26 cellular contexts compared by ENCODE assay signal in genomic region chr4:74619931-74620702, GRCh38.
DNase-seq lines count a peak whose midpoint lies in the region; ATAC-seq and TF ChIP-seq lines count a peak whose summit lies in the region.
"Had no signal": no experiment of that assay in that cellular context is flagged by ENCODE, and none has a peak within 500 bp of the region (broad histone marks: within the 10 kb centered on the region; RNA-seq: fewer than 3 reads in every experiment).

No MANE protein-coding gene starts in this region.

- H3K27ac Mint-ChIP-seq in activated T-cell treated with anti-CD3 and anti-CD28 coated beads, Interleukin-2, amount 50 U/mL, for 72 hours = no peak overlapping the region
- H3K27ac Mint-ChIP-seq: activated CD8-positive, alpha-beta T cell treated with anti-CD3 and anti-CD28 coated beads, Interleukin-2, amount 10 ng/mL, durations not matched to agents 7 days and 5 days; H9; memory B cell; stimulated activated naive CD8-positive, alpha-beta T cell treated with anti-CD3 and anti-CD28 coated beads, Interleukin-15, amount 100 ng/mL, for 72 hours had no signal

- H3K27me3 ChIP-seq in cardiac muscle cell (no peaks in the 10 kb centered on the region), left ventricle myocardium inferior (ENCODE audit: low read depth) (no peaks in the 10 kb centered on the region)
- H3K27me3 ChIP-seq: BLaER1 treated with 17β-estradiol and CSF1 and Interleukin-3, amounts not matched to agents 10 nM and 100 nM; gastrocnemius medialis; tibial nerve had no signal

- H3K4me1 ChIP-seq in cardiac muscle cell (ENCODE audit: low read depth) (peaks cover 13% of the 10 kb centered on the region), left ventricle myocardium inferior (peaks cover 33% of the 10 kb centered on the region)
- H3K4me1 ChIP-seq: gastrocnemius medialis, tibial nerve had no signal

- peaks cover 17% of the 10 kb centered on the region for H3K4me1 Mint-ChIP-seq in activated T-cell treated with anti-CD3 and anti-CD28 coated beads, Interleukin-2, amount 50 U/mL, for 72 hours (ENCODE audit: low read depth)
- H3K4me1 Mint-ChIP-seq: H9, memory B cell, naive B cell had no signal

- no peaks in the 10 kb centered on the region for H3K9me3 ChIP-seq in cardiac muscle cell (ENCODE audit: low read depth)
- peaks cover 18% of the 10 kb centered on the region for H3K9me3 ChIP-seq in left ventricle myocardium inferior (replicated peaks)
- H3K9me3 ChIP-seq: BLaER1 treated with 17β-estradiol and CSF1 and Interleukin-3, amounts not matched to agents 10 nM and 100 nM; gastrocnemius medialis; spleen; tibial nerve had no signal

- peaks cover 0 to 2% of the 10 kb centered on the region in 2 donors for H3K9me3 Mint-ChIP-seq in activated T-cell treated with anti-CD3 and anti-CD28 coated beads, Interleukin-2, amount 50 U/mL, for 72 hours
- H3K9me3 Mint-ChIP-seq: memory B cell, naive B cell had no signal

- intact Hi-C loops in left ventricle myocardium inferior (cut with micrococcal nuclease) = no loop called here

- H3K36me3 ChIP-seq in cardiac muscle cell (no peaks in the 10 kb centered on the region), left ventricle myocardium inferior (no peaks in the 10 kb centered on the region)
- H3K36me3 ChIP-seq: BLaER1 treated with 17β-estradiol and CSF1 and Interleukin-3, amounts not matched to agents 10 nM and 100 nM; gastrocnemius medialis; spleen; tibial nerve had no signal

- ATAC-seq in activated T-cell treated with anti-CD3 and anti-CD28 coated beads, Interleukin-2, amount 50 U/mL, for 72 hours (replicated peaks in 1 of 2) = no peak
- ATAC-seq: activated CD4-positive, CD25-positive, alpha-beta regulatory T cell treated with anti-CD3 and anti-CD28 coated beads, Interleukin-2, amount 50 U/mL, for 24 hours; activated CD8-positive, alpha-beta T cell treated with anti-CD3 and anti-CD28 coated beads, Interleukin-2, amount 10 ng/mL, durations not matched to agents 7 days and 5 days; gastrocnemius medialis; stimulated activated naive CD8-positive, alpha-beta T cell treated with anti-CD3 and anti-CD28 coated beads, Interleukin-15, amount 100 ng/mL, for 72 hours had no signal

- H3K27ac ChIP-seq in cardiac muscle cell = no peak overlapping the region
- H3K27ac ChIP-seq in left ventricle myocardium inferior (replicated peaks) = no peak overlapping the region
- H3K27ac ChIP-seq: BLaER1 treated with 17β-estradiol and CSF1 and Interleukin-3, amounts not matched to agents 10 nM and 100 nM; gastrocnemius medialis; spleen; tibial nerve had no signal

- DNase-seq in cardiac muscle cell (ENCODE audit: low read depth in 1 of 2, low spot score in 1 of 2) (peak; percentile 11 to 76), left ventricle myocardium inferior (no peak), astrocyte of the hippocampus (ENCODE audit: low read depth, low spot score) (peak; percentile 38), fibroblast of the aortic adventitia (ENCODE audit: low read depth) (peak; percentile 34), NCI-H2171 (lab: John Stamatoyannopoulos, UW) (no peak), NCI-H69 (lab: John Stamatoyannopoulos, UW) (no peak), NCI-H345 (lab: John Stamatoyannopoulos, UW) (no peak)
- no peak for DNase-seq in activated T-cell treated with anti-CD3 and anti-CD28 coated beads, Interleukin-2, amount 50 U/mL, for 72 hours
- DNase-seq: ACHN; activated CD8-positive, alpha-beta T cell treated with anti-CD3 and anti-CD28 coated beads, Interleukin-2, amount 10 ng/mL, durations not matched to agents 7 days and 5 days; activated naive CD4-positive, alpha-beta T cell; amniotic stem cell; gastrocnemius medialis; H9; islet precursor cell; KG1; naive B cell; NCI-H1694; occipital lobe; SHP77 treated with DMSO at 0.1 percent for 48 hours; spleen; stimulated activated naive CD8-positive, alpha-beta T cell treated with anti-CD3 and anti-CD28 coated beads, Interleukin-15, amount 100 ng/mL, for 72 hours had no signal

- TF ChIP-seq CTCF in cardiac muscle cell (IDR thresholded peaks at IDR 0.05; ENCODE audit: low read depth, low read length) (no peak), left ventricle myocardium inferior (IDR thresholded peaks at IDR 0.05; ENCODE audit: borderline replicate concordance) (no peak), fibroblast of the aortic adventitia (IDR thresholded peaks at IDR 0.05; ENCODE audit: insufficient read depth, low read length) (no peak)

- H3K4me3 Mint-ChIP-seq in activated T-cell treated with anti-CD3 and anti-CD28 coated beads, Interleukin-2, amount 50 U/mL, for 72 hours = no peak overlapping the region
- H3K4me3 Mint-ChIP-seq: activated CD8-positive, alpha-beta T cell treated with anti-CD3 and anti-CD28 coated beads, Interleukin-2, amount 10 ng/mL, durations not matched to agents 7 days and 5 days; H9; memory B cell; naive B cell; stimulated activated naive CD8-positive, alpha-beta T cell treated with anti-CD3 and anti-CD28 coated beads, Interleukin-15, amount 100 ng/mL, for 72 hours had no signal

- no peaks in the 10 kb centered on the region for H3K36me3 Mint-ChIP-seq in activated T-cell treated with anti-CD3 and anti-CD28 coated beads, Interleukin-2, amount 50 U/mL, for 72 hours (ENCODE audit: insufficient read depth in 2 of 2)
- H3K36me3 Mint-ChIP-seq: memory B cell, naive B cell had no signal

- H3K27me3 Mint-ChIP-seq in activated T-cell treated with anti-CD3 and anti-CD28 coated beads, Interleukin-2, amount 50 U/mL, for 72 hours (ENCODE audit: low read depth) = peaks cover 5% of the 10 kb centered on the region

- H3K4me3 ChIP-seq in cardiac muscle cell (no peak overlapping the region), left ventricle myocardium inferior (no peak overlapping the region), fibroblast of the aortic adventitia (ENCODE audit: low read depth, low read length) (no peak overlapping the region)
- H3K4me3 ChIP-seq: BLaER1 treated with 17β-estradiol and CSF1 and Interleukin-3, amounts not matched to agents 10 nM and 100 nM; gastrocnemius medialis; spleen; tibial nerve had no signal

Comparison
In these comparisons a context has a peak if more than half of its experiments do, and no peak if none do; other contexts are left out.
1. DNase-seq: peak in cardiac muscle cell (2 of 2), astrocyte of the hippocampus (single experiment) and fibroblast of the aortic adventitia (single experiment); none in left ventricle myocardium inferior (single experiment), NCI-H2171 (single experiment), activated T-cell treated with anti-CD3 and anti-CD28 coated beads, Interleukin-2, amount 50 U/mL, for 72 hours (0 of 2), NCI-H69 (single experiment) and NCI-H345 (single experiment).